ENCODE assay signal across 1 cellular context in genomic region chr17:57988301-57989010, GRCh38.
TF ChIP-seq lines count a peak whose summit lies in the region.

No MANE protein-coding gene starts in this region.

TF ChIP-seq in A549, 52 proteins besides CTCF, POLR2A, EP300 and RAD21 (continued from another document):
- TF ChIP-seq REST (IDR thresholded peaks at IDR 0.05) (peak; percentile 7; the same call in 1 of the 2 replicates), POLR2AphosphoS2 (conservative IDR thresholded peaks at IDR 0.05; ENCODE audit: low read length) (peak; percentile 87; the same call in 1 of the 2 replicates), MAX (IDR thresholded peaks at IDR 0.05) (no peak; the same call in 1 of the 2 replicates), TP53 (CRISPR knock-in tag; IDR thresholded peaks at IDR 0.05) (peak; percentile 95), HOXA7 (CRISPR knock-in tag; IDR thresholded peaks at IDR 0.05) (peak; percentile 97), HOXB5 (CRISPR knock-in tag; IDR thresholded peaks at IDR 0.05) (peak; percentile 74), E2F6 (IDR thresholded peaks at IDR 0.05; ENCODE audit: borderline replicate concordance, low read depth) (0 out of 2 replicates have a peak, but pooled peaks have one; percentile 43), GATA3 (IDR thresholded peaks at IDR 0.05; ENCODE audit: borderline replicate concordance) (peak; percentile 48), EHMT2 (IDR thresholded peaks at IDR 0.05; ENCODE audit: low read depth) (no peak), ZNF302 (CRISPR knock-in tag; IDR thresholded peaks at IDR 0.05) (no peak), FOSL2 (IDR thresholded peaks at IDR 0.05) (no peak), FOSL2 (CRISPR knock-in tag; IDR thresholded peaks at IDR 0.05) (peak; percentile 68), CHD2 (IDR thresholded peaks at IDR 0.05; ENCODE audit: low read length, partially characterized antibody) (no peak), CBX2 (IDR thresholded peaks at IDR 0.05; ENCODE audit: borderline replicate concordance, low read depth) (no peak)
- TF ChIP-seq, protein P1, sequence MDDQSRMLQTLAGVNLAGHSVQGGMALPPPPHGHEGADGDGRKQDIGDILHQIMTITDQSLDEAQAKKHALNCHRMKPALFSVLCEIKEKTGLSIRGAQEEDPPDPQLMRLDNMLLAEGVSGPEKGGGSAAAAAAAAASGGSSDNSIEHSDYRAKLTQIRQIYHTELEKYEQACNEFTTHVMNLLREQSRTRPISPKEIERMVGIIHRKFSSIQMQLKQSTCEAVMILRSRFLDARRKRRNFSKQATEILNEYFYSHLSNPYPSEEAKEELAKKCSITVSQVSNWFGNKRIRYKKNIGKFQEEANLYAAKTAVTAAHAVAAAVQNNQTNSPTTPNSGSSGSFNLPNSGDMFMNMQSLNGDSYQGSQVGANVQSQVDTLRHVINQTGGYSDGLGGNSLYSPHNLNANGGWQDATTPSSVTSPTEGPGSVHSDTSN (IDR thresholded peaks at IDR 0.05): peak; percentile 84
- TF ChIP-seq, protein P2, sequence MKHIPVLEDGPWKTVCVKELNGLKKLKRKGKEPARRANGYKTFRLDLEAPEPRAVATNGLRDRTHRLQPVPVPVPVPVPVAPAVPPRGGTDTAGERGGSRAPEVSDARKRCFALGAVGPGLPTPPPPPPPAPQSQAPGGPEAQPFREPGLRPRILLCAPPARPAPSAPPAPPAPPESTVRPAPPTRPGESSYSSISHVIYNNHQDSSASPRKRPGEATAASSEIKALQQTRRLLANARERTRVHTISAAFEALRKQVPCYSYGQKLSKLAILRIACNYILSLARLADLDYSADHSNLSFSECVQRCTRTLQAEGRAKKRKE (CRISPR knock-in tag; IDR thresholded peaks at IDR 0.05; ENCODE audit: low read depth): peak; percentile 55; the same call in 1 of the 2 replicates
